In the genomic region with DNA sequence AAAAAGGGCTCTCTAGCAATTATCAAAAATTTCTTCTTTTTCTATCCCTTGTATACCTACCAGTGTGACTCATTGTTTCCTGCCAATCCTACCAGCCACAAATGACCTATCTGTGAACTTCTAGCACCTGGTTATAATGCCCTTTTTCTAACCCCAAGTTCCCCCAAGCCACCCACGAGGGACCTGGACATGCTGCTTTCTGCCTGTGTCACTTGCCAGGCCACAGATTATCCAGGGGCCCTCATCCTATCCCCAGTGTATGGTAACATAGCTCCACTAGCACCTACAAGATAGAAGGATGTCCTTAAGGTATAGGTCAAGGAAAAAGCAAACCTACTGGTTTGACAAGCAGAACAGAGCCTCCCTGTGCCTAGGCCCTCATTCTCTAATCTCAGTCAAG, we compare ENCODE assay signal across 8 cellular contexts. TPM values are rescaled to one million over a fixed set of nuclear protein-coding genes. Genes with fewer than 3 reads are reported as not detected.
DNase-seq lines count a peak whose midpoint lies in the region; ATAC-seq and TF ChIP-seq lines count a peak whose summit lies in the region.

No MANE protein-coding gene starts in this region.

- TF ChIP-seq POLR2A in heart left ventricle (IDR thresholded peaks at IDR 0.05) = no peak

- TF ChIP-seq CTCF in kidney epithelial cell (IDR thresholded peaks at IDR 0.05; ENCODE audit: insufficient read depth, low read length, poor library complexity, severe bottlenecking) (no peak), heart left ventricle (IDR thresholded peaks at IDR 0.05) (no peak), A673 (conservative IDR thresholded peaks at IDR 0.05; ENCODE audit: low read depth, low read length) (no peak)

- ATAC-seq in HG03108 (IDR thresholded peaks at IDR 0.05; ENCODE audit: unreplicated experiment) (peak; percentile 55), heart left ventricle (no peak), HG02870 (IDR thresholded peaks at IDR 0.05; ENCODE audit: unreplicated experiment) (no peak)

- WGBS in heart left ventricle, 4 donors = 26 to 42% (median 35%) methylated on average over 1 of the region's 1 CpG

- H3K27me3 ChIP-seq in kidney epithelial cell (ENCODE audit: control insufficient read depth, insufficient read depth, low read length) = no peaks in the 10 kb centered on the region
- no peaks in the 10 kb centered on the region for H3K27me3 ChIP-seq in heart left ventricle
- H3K27me3 ChIP-seq in A673 (replicated peaks; ENCODE audit: insufficient read depth, low read depth, low read length, poor library complexity) = no peaks in the 10 kb centered on the region

- no peak overlapping the region for H3K4me3 ChIP-seq in kidney epithelial cell (ENCODE audit: low read depth, low read length)
- H3K4me3 ChIP-seq in heart left ventricle = no peak overlapping the region
- H3K4me3 ChIP-seq in A673 (ENCODE audit: low read depth, low read length, poor library complexity, severe bottlenecking) = no peak overlapping the region

- BruUV-seq in A673 (replicated peaks; lab: Mats Ljungman, UMichigan) = no TSS peak

- intact Hi-C loops in heart left ventricle (cut with DNase I) (no loop called here), A673 (cut with micrococcal nuclease; ENCODE audit: unreplicated experiment) (no loop called here)

- H3K27ac ChIP-seq in heart left ventricle = no peak overlapping the region
- H3K27ac ChIP-seq in A673 (ENCODE audit: low read depth, low read length, poor library complexity, severe bottlenecking) = no peak overlapping the region

- H3K9me3 ChIP-seq in heart left ventricle (no peaks in the 10 kb centered on the region), A673 (ENCODE audit: low read depth, low read length, poor library complexity, severe bottlenecking) (no peaks in the 10 kb centered on the region)

- POLR2A ChIA-PET in A673 (lab: Charles Lee; ENCODE audit: low non-redundant PET) = interaction anchor here (0.7 kb wide), 1 partner anchor 255 kb away, joined by 3 read pairs; no protein-coding TSS in a partner anchor

- H3K4me1 ChIP-seq in heart left ventricle (peaks cover 10 to 81% (median 41%) of the 10 kb centered on the region in 12 donors), A673 (ENCODE audit: insufficient read depth, low read length, poor library complexity, severe bottlenecking) (no peaks in the 10 kb centered on the region)

- CTCF ChIA-PET in A673 (lab: Charles Lee) = no interaction called here

- peak; percentile 44 for DNase-seq in ELF-1 (ENCODE audit: low read depth, low spot score)
- peak; percentile 40 to 41 for DNase-seq in activated CD4-positive, alpha-beta T cell treated with anti-CD3 and anti-CD28 coated beads, Interleukin-2, amount 50 U/mL, for 4 hours
- peak; percentile 5 for DNase-seq in kidney epithelial cell (ENCODE audit: low read depth)
- no peak for DNase-seq in heart left ventricle
- no peak for DNase-seq in A673 (ENCODE audit: low spot score)
- DNase-seq in NCI-H2171 (lab: John Stamatoyannopoulos, UW) = no peak

- H3K36me3 ChIP-seq in kidney epithelial cell (ENCODE audit: control insufficient read depth, insufficient read depth, low read length) (no peaks in the 10 kb centered on the region), heart left ventricle (peaks cover 0 to 4% (median 0%) of the 10 kb centered on the region in 9 donors), A673 (ENCODE audit: insufficient read depth, low read length, poor library complexity, severe bottlenecking) (no peaks in the 10 kb centered on the region)

RNA-seq across cellular contexts. Expression of gene AAK1, which starts 26.8 kb away (rescaled TPM):
- total RNA-seq in kidney epithelial cell (32.5 and 54.3 TPM in 2 replicates), heart left ventricle (100 to 1,000 TPM in 7 of 9 donors, 10 to 100 TPM in 2; 68.7 to 167 (median 131) TPM), A673 (2021) (40.1 and 40.5 TPM in 2 replicates)
- 10 to 100 TPM; 34.4 to 34.9 TPM for polyA plus RNA-seq in heart left ventricle

Comparison
In these comparisons a context has a peak if more than half of its experiments do, and no peak if none do; other contexts are left out.
1. DNase-seq: peak in ELF-1 (single experiment), activated CD4-positive, alpha-beta T cell treated with anti-CD3 and anti-CD28 coated beads, Interleukin-2, amount 50 U/mL, for 4 hours (2 of 2) and kidney epithelial cell (single experiment); none in heart left ventricle (0 of 5), A673 (single experiment) and NCI-H2171 (single experiment).